ENCODE assay signal across 1 cellular context in the genomic region with DNA sequence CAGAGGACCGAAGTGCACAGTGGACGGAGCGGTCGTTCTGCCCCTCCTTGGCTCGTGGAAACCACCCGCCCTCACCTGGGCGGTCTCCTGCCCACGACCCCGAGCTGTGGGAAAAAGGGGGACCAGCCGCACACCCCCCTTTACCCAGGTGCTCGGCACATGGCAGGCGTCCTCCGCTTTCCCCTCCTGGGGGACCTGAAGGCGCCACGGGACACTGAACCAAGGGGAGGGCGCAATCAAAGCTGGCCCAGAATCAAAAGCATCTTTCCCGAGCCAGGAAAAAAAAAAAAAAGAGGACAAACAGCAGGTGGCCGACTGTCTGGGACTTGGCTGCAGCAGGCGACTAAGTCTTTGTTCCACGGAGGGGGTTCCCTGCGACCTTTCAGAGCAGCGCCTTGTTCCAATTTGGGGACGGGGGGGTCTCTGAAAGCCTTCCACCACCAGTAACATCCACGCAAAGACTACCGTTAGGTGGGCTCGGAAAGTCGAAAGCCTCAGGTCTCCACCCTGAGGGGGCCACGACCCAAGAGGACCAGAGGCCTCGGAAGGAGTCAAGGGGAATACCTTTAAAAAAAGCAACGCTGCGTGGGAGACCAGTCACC.
A peak's percentile ranks its signal among the peaks of the same experiment; 100 is the strongest.
TF ChIP-seq lines count a peak whose summit lies in the region.

No MANE protein-coding gene starts in this region.

TF ChIP-seq in GM12878, 131 proteins besides CTCF, POLR2A, EP300 and RAD21:
- TF ChIP-seq BCL3 (IDR thresholded peaks at IDR 0.05; ENCODE audit: borderline replicate concordance, insufficient read depth, low read depth, low read length, poor library complexity, severe bottlenecking) (no peak), KDM1A (IDR thresholded peaks at IDR 0.05; ENCODE audit: borderline replicate concordance) (no peak), ZNF687 (IDR thresholded peaks at IDR 0.05) (no peak), BHLHE40 (IDR thresholded peaks at IDR 0.05; ENCODE audit: borderline replicate concordance in 1 of 2, low read depth in 2 of 2, low read length in 1 of 2) (0 out of 4 replicates have a peak, but pooled peaks of 1 of the 2 experiments have one; percentile 16), CREB1 (IDR thresholded peaks at IDR 0.05; ENCODE audit: low read depth) (no peak), HCFC1 (IDR thresholded peaks at IDR 0.05; ENCODE audit: low read length) (no peak), ZSCAN29 (IDR thresholded peaks at IDR 0.05) (no peak), ATF2 (IDR thresholded peaks at IDR 0.05; ENCODE audit: low read length) (no peak), MTA3 (IDR thresholded peaks at IDR 0.05; ENCODE audit: borderline replicate concordance, low read length) (peak; percentile 38; the same call in 1 of the 2 replicates), RCOR1 (conservative IDR thresholded peaks at IDR 0.05; ENCODE audit: low read depth, low read length) (no peak), E2F4 (IDR thresholded peaks at IDR 0.05; ENCODE audit: low read depth, low read length) (no peak)
- TF ChIP-seq, protein P1, sequence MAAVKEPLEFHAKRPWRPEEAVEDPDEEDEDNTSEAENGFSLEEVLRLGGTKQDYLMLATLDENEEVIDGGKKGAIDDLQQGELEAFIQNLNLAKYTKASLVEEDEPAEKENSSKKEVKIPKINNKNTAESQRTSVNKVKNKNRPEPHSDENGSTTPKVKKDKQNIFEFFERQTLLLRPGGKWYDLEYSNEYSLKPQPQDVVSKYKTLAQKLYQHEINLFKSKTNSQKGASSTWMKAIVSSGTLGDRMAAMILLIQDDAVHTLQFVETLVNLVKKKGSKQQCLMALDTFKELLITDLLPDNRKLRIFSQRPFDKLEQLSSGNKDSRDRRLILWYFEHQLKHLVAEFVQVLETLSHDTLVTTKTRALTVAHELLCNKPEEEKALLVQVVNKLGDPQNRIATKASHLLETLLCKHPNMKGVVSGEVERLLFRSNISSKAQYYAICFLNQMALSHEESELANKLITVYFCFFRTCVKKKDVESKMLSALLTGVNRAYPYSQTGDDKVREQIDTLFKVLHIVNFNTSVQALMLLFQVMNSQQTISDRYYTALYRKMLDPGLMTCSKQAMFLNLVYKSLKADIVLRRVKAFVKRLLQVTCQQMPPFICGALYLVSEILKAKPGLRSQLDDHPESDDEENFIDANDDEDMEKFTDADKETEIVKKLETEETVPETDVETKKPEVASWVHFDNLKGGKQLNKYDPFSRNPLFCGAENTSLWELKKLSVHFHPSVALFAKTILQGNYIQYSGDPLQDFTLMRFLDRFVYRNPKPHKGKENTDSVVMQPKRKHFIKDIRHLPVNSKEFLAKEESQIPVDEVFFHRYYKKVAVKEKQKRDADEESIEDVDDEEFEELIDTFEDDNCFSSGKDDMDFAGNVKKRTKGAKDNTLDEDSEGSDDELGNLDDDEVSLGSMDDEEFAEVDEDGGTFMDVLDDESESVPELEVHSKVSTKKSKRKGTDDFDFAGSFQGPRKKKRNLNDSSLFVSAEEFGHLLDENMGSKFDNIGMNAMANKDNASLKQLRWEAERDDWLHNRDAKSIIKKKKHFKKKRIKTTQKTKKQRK (IDR thresholded peaks at IDR 0.05; ENCODE audit: low read depth, low read length), result no peak
- TF ChIP-seq, protein P2, sequence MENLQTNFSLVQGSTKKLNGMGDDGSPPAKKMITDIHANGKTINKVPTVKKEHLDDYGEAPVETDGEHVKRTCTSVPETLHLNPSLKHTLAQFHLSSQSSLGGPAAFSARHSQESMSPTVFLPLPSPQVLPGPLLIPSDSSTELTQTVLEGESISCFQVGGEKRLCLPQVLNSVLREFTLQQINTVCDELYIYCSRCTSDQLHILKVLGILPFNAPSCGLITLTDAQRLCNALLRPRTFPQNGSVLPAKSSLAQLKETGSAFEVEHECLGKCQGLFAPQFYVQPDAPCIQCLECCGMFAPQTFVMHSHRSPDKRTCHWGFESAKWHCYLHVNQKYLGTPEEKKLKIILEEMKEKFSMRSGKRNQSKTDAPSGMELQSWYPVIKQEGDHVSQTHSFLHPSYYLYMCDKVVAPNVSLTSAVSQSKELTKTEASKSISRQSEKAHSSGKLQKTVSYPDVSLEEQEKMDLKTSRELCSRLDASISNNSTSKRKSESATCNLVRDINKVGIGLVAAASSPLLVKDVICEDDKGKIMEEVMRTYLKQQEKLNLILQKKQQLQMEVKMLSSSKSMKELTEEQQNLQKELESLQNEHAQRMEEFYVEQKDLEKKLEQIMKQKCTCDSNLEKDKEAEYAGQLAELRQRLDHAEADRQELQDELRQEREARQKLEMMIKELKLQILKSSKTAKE (IDR thresholded peaks at IDR 0.05; ENCODE audit: low read depth, poor library complexity, severe bottlenecking), result no peak
- TF ChIP-seq, protein P3, sequence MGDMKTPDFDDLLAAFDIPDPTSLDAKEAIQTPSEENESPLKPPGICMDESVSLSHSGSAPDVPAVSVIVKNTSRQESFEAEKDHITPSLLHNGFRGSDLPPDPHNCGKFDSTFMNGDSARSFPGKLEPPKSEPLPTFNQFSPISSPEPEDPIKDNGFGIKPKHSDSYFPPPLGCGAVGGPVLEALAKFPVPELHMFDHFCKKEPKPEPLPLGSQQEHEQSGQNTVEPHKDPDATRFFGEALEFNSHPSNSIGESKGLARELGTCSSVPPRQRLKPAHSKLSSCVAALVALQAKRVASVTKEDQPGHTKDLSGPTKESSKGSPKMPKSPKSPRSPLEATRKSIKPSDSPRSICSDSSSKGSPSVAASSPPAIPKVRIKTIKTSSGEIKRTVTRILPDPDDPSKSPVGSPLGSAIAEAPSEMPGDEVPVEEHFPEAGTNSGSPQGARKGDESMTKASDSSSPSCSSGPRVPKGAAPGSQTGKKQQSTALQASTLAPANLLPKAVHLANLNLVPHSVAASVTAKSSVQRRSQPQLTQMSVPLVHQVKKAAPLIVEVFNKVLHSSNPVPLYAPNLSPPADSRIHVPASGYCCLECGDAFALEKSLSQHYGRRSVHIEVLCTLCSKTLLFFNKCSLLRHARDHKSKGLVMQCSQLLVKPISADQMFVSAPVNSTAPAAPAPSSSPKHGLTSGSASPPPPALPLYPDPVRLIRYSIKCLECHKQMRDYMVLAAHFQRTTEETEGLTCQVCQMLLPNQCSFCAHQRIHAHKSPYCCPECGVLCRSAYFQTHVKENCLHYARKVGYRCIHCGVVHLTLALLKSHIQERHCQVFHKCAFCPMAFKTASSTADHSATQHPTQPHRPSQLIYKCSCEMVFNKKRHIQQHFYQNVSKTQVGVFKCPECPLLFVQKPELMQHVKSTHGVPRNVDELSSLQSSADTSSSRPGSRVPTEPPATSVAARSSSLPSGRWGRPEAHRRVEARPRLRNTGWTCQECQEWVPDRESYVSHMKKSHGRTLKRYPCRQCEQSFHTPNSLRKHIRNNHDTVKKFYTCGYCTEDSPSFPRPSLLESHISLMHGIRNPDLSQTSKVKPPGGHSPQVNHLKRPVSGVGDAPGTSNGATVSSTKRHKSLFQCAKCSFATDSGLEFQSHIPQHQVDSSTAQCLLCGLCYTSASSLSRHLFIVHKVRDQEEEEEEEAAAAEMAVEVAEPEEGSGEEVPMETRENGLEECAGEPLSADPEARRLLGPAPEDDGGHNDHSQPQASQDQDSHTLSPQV (IDR thresholded peaks at IDR 0.05), result no peak
- TF ChIP-seq, protein P4, sequence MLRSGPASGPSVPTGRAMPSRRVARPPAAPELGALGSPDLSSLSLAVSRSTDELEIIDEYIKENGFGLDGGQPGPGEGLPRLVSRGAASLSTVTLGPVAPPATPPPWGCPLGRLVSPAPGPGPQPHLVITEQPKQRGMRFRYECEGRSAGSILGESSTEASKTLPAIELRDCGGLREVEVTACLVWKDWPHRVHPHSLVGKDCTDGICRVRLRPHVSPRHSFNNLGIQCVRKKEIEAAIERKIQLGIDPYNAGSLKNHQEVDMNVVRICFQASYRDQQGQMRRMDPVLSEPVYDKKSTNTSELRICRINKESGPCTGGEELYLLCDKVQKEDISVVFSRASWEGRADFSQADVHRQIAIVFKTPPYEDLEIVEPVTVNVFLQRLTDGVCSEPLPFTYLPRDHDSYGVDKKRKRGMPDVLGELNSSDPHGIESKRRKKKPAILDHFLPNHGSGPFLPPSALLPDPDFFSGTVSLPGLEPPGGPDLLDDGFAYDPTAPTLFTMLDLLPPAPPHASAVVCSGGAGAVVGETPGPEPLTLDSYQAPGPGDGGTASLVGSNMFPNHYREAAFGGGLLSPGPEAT (IDR thresholded peaks at IDR 0.05; ENCODE audit: low read depth), result no peak
